In genomic region chr1:116329524-116330341, GRCh38 we compare ENCODE assay signal across 14 cellular contexts. TPM values are rescaled to one million over a fixed set of nuclear protein-coding genes. Genes with fewer than 3 reads are reported as not detected.
DNase-seq lines count a peak whose midpoint lies in the region; TF ChIP-seq lines count a peak whose summit lies in the region.
"Had no signal": no experiment of that assay in that cellular context is flagged by ENCODE, and none has a peak within 500 bp of the region (broad histone marks: within the 10 kb centered on the region; RNA-seq: fewer than 3 reads in every experiment).

No MANE protein-coding gene starts in this region.

- no TSS peak for BruUV-seq in A673 (replicated peaks; lab: Mats Ljungman, UMichigan)

- no peak overlapping the region for H3K9ac ChIP-seq in neural progenitor cell

- peaks cover 5% of the 10 kb centered on the region for H3K27me3 Mint-ChIP-seq in neural progenitor cell (ENCODE audit: insufficient read depth, low read depth)

- peak; percentile 46 for DNase-seq in A673 (ENCODE audit: low spot score)
- peak; percentile 66 for DNase-seq in M059J (ENCODE audit: low read depth)
- DNase-seq in dorsolateral prefrontal cortex, result peak in 9 of 10 donors; percentile 19 to 79 (median 63)
- DNase-seq in occipital lobe (lab: John Stamatoyannopoulos, UW), result peak; percentile 37
- no peak for DNase-seq in SIG-M5 (lab: John Stamatoyannopoulos, UW)
- DNase-seq in D341Med (ENCODE audit: low spot score), result no peak
- DNase-seq in activated T-cell treated with anti-CD3 and anti-CD28 coated beads for 4 hours, result no peak
- DNase-seq in neural progenitor cell (ENCODE audit: low spot score), result no peak
- DNase-seq: activated CD4-positive, alpha-beta memory T cell treated with anti-CD3 and anti-CD28 coated beads, Interleukin-2, amount 10 ng/mL, durations not matched to agents 7 days and 5 days; activated gamma-delta T cell; heart left ventricle; NCI-H226 had no signal

- peaks cover 18% of the 10 kb centered on the region for H3K4me1 Mint-ChIP-seq in neural progenitor cell

- no peaks in the 10 kb centered on the region for H3K36me3 Mint-ChIP-seq in neural progenitor cell

- no peak overlapping the region for H2AFZ ChIP-seq in neural progenitor cell (replicated peaks)

- H4K20me1 ChIP-seq in neural progenitor cell (ENCODE audit: low read depth), result no peaks in the 10 kb centered on the region

- H3K4me1 ChIP-seq in A673 (ENCODE audit: insufficient read depth, low read length, poor library complexity, severe bottlenecking), result peaks cover 21% of the 10 kb centered on the region
- no peaks in the 10 kb centered on the region for H3K4me1 ChIP-seq in neural progenitor cell

- no peak overlapping the region for H3K27ac Mint-ChIP-seq in neural progenitor cell
- H3K27ac Mint-ChIP-seq: activated CD4-positive, alpha-beta memory T cell treated with anti-CD3 and anti-CD28 coated beads, Interleukin-2, amount 10 ng/mL, durations not matched to agents 7 days and 5 days; T-helper 2 cell treated with Interferon-gamma antibody and Interleukin-4, amounts not matched to agents 5 μg/mL and 100 μg/mL, for 36 hours had no signal

- H3K36me3 ChIP-seq in A673 (ENCODE audit: insufficient read depth, low read length, poor library complexity, severe bottlenecking) (no peaks in the 10 kb centered on the region), neural progenitor cell (no peaks in the 10 kb centered on the region)
- H3K36me3 ChIP-seq: heart left ventricle, neutrophil had no signal

- H3K27ac ChIP-seq in A673 (ENCODE audit: low read depth, low read length, poor library complexity, severe bottlenecking) (no peak overlapping the region), dorsolateral prefrontal cortex (peak overlapping the region in 57 of 59 donors; percentile 6 to 95 (median 77)), neural progenitor cell (no peak overlapping the region)
- H3K27ac ChIP-seq: heart left ventricle, neutrophil had no signal

- no peaks in the 10 kb centered on the region for H3K9me3 Mint-ChIP-seq in neural progenitor cell
- H3K9me3 Mint-ChIP-seq: activated CD4-positive, alpha-beta memory T cell treated with anti-CD3 and anti-CD28 coated beads, Interleukin-2, amount 10 ng/mL, durations not matched to agents 7 days and 5 days; T-helper 2 cell treated with Interferon-gamma antibody and Interleukin-4, amounts not matched to agents 5 μg/mL and 100 μg/mL, for 36 hours had no signal

- no peaks in the 10 kb centered on the region for H3K79me2 ChIP-seq in neural progenitor cell (ENCODE audit: low read depth)

- no peak overlapping the region for H3K4me2 ChIP-seq in neural progenitor cell

- H3F3A ChIP-seq in neural progenitor cell (ENCODE audit: low read depth), result no peaks in the 10 kb centered on the region

- H3K9me3 ChIP-seq in A673 (ENCODE audit: low read depth, low read length, poor library complexity, severe bottlenecking), result no peaks in the 10 kb centered on the region
- no peaks in the 10 kb centered on the region for H3K9me3 ChIP-seq in neural progenitor cell (ENCODE audit: low read depth)
- H3K9me3 ChIP-seq: heart left ventricle, neutrophil had no signal

- H3K4me3 ChIP-seq in A673 (ENCODE audit: low read depth, low read length, poor library complexity, severe bottlenecking) (no peak overlapping the region), dorsolateral prefrontal cortex (no peak overlapping the region), neural progenitor cell (no peak overlapping the region)
- H3K4me3 ChIP-seq: heart left ventricle had no signal

- H3K27me3 ChIP-seq in A673 (replicated peaks; ENCODE audit: insufficient read depth, low read depth, low read length, poor library complexity) (no peaks in the 10 kb centered on the region), dorsolateral prefrontal cortex (no peaks in the 10 kb centered on the region), neural progenitor cell (no peaks in the 10 kb centered on the region)
- H3K27me3 ChIP-seq: heart left ventricle, neutrophil had no signal

- CTCF ChIA-PET in A673 (lab: Charles Lee), result no interaction called here

- intact Hi-C loops in A673 (cut with micrococcal nuclease; ENCODE audit: unreplicated experiment), result no loop called here
- intact Hi-C loops in dorsolateral prefrontal cortex (cut with DNase I), result no loop called here

- POLR2A ChIA-PET in A673 (lab: Charles Lee; ENCODE audit: low non-redundant PET), result no interaction called here

- no peak overlapping the region for H3K4me3 Mint-ChIP-seq in neural progenitor cell
- H3K4me3 Mint-ChIP-seq: activated CD4-positive, alpha-beta memory T cell treated with anti-CD3 and anti-CD28 coated beads, Interleukin-2, amount 10 ng/mL, durations not matched to agents 7 days and 5 days; T-helper 2 cell treated with Interferon-gamma antibody and Interleukin-4, amounts not matched to agents 5 μg/mL and 100 μg/mL, for 36 hours had no signal

- TF ChIP-seq CTCF in A673 (conservative IDR thresholded peaks at IDR 0.05; ENCODE audit: low read depth, low read length), result no peak
- peak in 3 of 56 donors; percentile 5 to 15 (median 12) for TF ChIP-seq CTCF in dorsolateral prefrontal cortex (IDR thresholded peaks at IDR 0.05 in 54 of 56, conservative IDR thresholded peaks at IDR 0.05 in 2 of 56; ENCODE audit: low read depth in 1 of 56, partially characterized antibody in 56 of 56)
- TF ChIP-seq CTCF in neural progenitor cell (IDR thresholded peaks at IDR 0.05), result no peak

RNA-seq across cellular contexts. Expression of gene ATP1A1, which starts 43.3 kb away (rescaled TPM):
- total RNA-seq in A673 (2021) (1,293 and 1,420 TPM in 2 replicates), dorsolateral prefrontal cortex (100 to 1,000 TPM; 225 to 944 (median 658) TPM), occipital lobe (91.9 TPM), neural progenitor cell (ENCODE audit: low replicate concordance) (61.5 and 92.5 TPM in 2 replicates)
- total RNA-seq in M059J (2014; rRNA removed; shearing (Covaris generic)), result 94.3 and 134 TPM in 2 replicates

Comparison
In these comparisons a context has a peak if more than half of its experiments do, and no peak if none do; other contexts are left out.
1. DNase-seq: peak in A673 (single experiment), M059J (single experiment), dorsolateral prefrontal cortex (9 of 10) and occipital lobe (single experiment); none in SIG-M5 (single experiment), D341Med (single experiment), activated T-cell treated with anti-CD3 and anti-CD28 coated beads for 4 hours (single experiment) and neural progenitor cell (single experiment).
2. H3K27ac ChIP-seq: peak in dorsolateral prefrontal cortex (57 of 59); none in A673 (single experiment) and neural progenitor cell (single experiment).